In genomic region chr5:36982146-36982545, GRCh38 we compare ENCODE assay signal across 23 cellular contexts.
DNase-seq lines count a peak whose midpoint lies in the region; ATAC-seq, FAIRE-seq and TF ChIP-seq lines count a peak whose summit lies in the region.
"Had no signal": no experiment of that assay in that cellular context is flagged by ENCODE, and none has a peak within 500 bp of the region (broad histone marks: within the 10 kb centered on the region; RNA-seq: fewer than 3 reads in every experiment).

No MANE protein-coding gene starts in this region.

- H3K56ac ChIP-seq in mesendoderm (ENCODE audit: low read length), result no peak overlapping the region

- TF ChIP-seq CTCF in foreskin keratinocyte (conservative IDR thresholded peaks at IDR 0.05), result no peak

- H3K4me3 ChIP-seq in adipocyte (ENCODE audit: low read length), result no peak overlapping the region
- no peak overlapping the region for H3K4me3 ChIP-seq in small intestine (ENCODE audit: low read depth in 1 of 2, low read length in 2 of 2)
- no peak overlapping the region for H3K4me3 ChIP-seq in mesendoderm (ENCODE audit: low read length)
- H3K4me3 ChIP-seq: coronary artery, gastroesophageal sphincter, pancreas, tibial nerve had no signal

- no peak overlapping the region for H2BK5ac ChIP-seq in mesendoderm (ENCODE audit: low read length)

- H4K8ac ChIP-seq in mesendoderm (ENCODE audit: low read depth, low read length), result no peak overlapping the region

- peak; percentile 98 for ATAC-seq in foreskin keratinocyte
- no peak for ATAC-seq in HG02571 (IDR thresholded peaks at IDR 0.05; ENCODE audit: unreplicated experiment)
- no peak for ATAC-seq in GM21576 (IDR thresholded peaks at IDR 0.05; ENCODE audit: unreplicated experiment)
- ATAC-seq: activated CD4-positive, alpha-beta T cell treated with anti-CD3 and anti-CD28 coated beads for 36 hours; activated CD8-positive, alpha-beta memory T cell treated with anti-CD3 and anti-CD28 coated beads, Interleukin-2, amount 10 ng/mL, durations not matched to agents 7 days and 5 days; gastroesophageal sphincter; HepG2; left cardiac atrium; natural killer cell; pancreas; stimulated activated naive CD8-positive, alpha-beta T cell treated with anti-CD3 and anti-CD28 coated beads, Interleukin-15, Interleukin-2, amounts not matched to agents 100 U/mL and 50 U/mL, for 24 hours had no signal

- no peak overlapping the region for H2BK120ac ChIP-seq in mesendoderm (ENCODE audit: low read depth, low read length)

- no peak overlapping the region for H3K4ac ChIP-seq in mesendoderm (ENCODE audit: low read depth, low read length)

- H3K36me3 ChIP-seq in adipocyte (ENCODE audit: control insufficient read depth, insufficient read depth, low read length, severe bottlenecking), result peaks cover 21% of the 10 kb centered on the region
- peaks cover 6 to 10% of the 10 kb centered on the region in 2 donors for H3K36me3 ChIP-seq in small intestine (ENCODE audit: control insufficient read depth in 2 of 2, insufficient read depth in 2 of 2, low read length in 2 of 2)
- no peaks in the 10 kb centered on the region for H3K36me3 ChIP-seq in mesendoderm (ENCODE audit: control insufficient read depth, insufficient read depth, low read length)

- H2BK15ac ChIP-seq in mesendoderm (replicated peaks; ENCODE audit: low read depth), result no peak overlapping the region

- no peaks in the 10 kb centered on the region for H3K4me1 ChIP-seq in adipocyte (ENCODE audit: control insufficient read depth, insufficient read depth, low read length)
- H3K4me1 ChIP-seq in foreskin keratinocyte, result peaks cover 5% of the 10 kb centered on the region
- H3K4me1 ChIP-seq in small intestine (ENCODE audit: control insufficient read depth in 2 of 2, insufficient read depth in 1 of 2, low read depth in 1 of 2, low read length in 1 of 2), result no peaks in the 10 kb centered on the region
- no peaks in the 10 kb centered on the region for H3K4me1 ChIP-seq in mesendoderm (ENCODE audit: control insufficient read depth, low read depth, low read length)
- H3K4me1 ChIP-seq: gastroesophageal sphincter, tibial nerve had no signal

- H3K9me3 ChIP-seq in adipocyte (ENCODE audit: control insufficient read depth, low read length) (peaks cover 6% of the 10 kb centered on the region), small intestine (ENCODE audit: control insufficient read depth, low read depth) (no peaks in the 10 kb centered on the region)

- 97 to 100% (median 98%) methylated on average over 1 of the region's 1 CpG for WGBS in small intestine, 3 donors
- no CpG with 5 or more reads among the region's 1 CpG for WGBS in mesendoderm (ENCODE audit: extremely low coverage, insufficient coverage, low lambda C conversion rate)

- DNase-seq in HTR-8/SVneo (ENCODE audit: insufficient read length, low spot score), result no peak
- DNase-seq in adipocyte (ENCODE audit: low read depth), result peak; percentile 19
- peak; percentile 49 to 87 for DNase-seq in foreskin keratinocyte
- DNase-seq in small intestine, result no peak
- DNase-seq in mesendoderm, result no peak
- DNase-seq: activated CD4-positive, alpha-beta T cell treated with anti-CD3 and anti-CD28 coated beads for 36 hours; activated CD8-positive, alpha-beta memory T cell treated with anti-CD3 and anti-CD28 coated beads, Interleukin-2, amount 10 ng/mL, durations not matched to agents 7 days and 5 days; activated naive CD8-positive, alpha-beta T cell treated with anti-CD3 and anti-CD28 coated beads for 36 hours; CD8-positive, alpha-beta memory T cell; endodermal cell; left cardiac atrium; natural killer cell; NCI-H69; pancreas; SHP77; stimulated activated naive CD8-positive, alpha-beta T cell treated with anti-CD3 and anti-CD28 coated beads, Interleukin-15, Interleukin-2, amounts not matched to agents 100 U/mL and 50 U/mL, for 24 hours had no signal

- no peak overlapping the region for H3K4me2 ChIP-seq in mesendoderm (ENCODE audit: low read length)

- H2AK5ac ChIP-seq in mesendoderm (ENCODE audit: low read length), result no peak overlapping the region

- no peak overlapping the region for H3K18ac ChIP-seq in mesendoderm (ENCODE audit: low read length)

- FAIRE-seq in HTR-8/SVneo (lab: Jason Lieb, UNC), result peak; percentile 31
- FAIRE-seq in small intestine (lab: Jason Lieb, UNC), result no peak
- FAIRE-seq: HepG2, pancreas, TTC549 had no signal

- H3K79me1 ChIP-seq in mesendoderm (ENCODE audit: low read length), result no peaks in the 10 kb centered on the region

- H3K23ac ChIP-seq in mesendoderm (ENCODE audit: low read length), result no peak overlapping the region

- H3K27ac ChIP-seq in foreskin keratinocyte (no peak overlapping the region), small intestine (ENCODE audit: low read depth in 1 of 2, low read length in 1 of 2) (no peak overlapping the region), mesendoderm (ENCODE audit: low read depth, low read length) (no peak overlapping the region)
- H3K27ac ChIP-seq: coronary artery, gastroesophageal sphincter, pancreas, tibial nerve had no signal

- no peak overlapping the region for H3K9ac ChIP-seq in adipocyte (ENCODE audit: low read length)
- H3K9ac ChIP-seq in mesendoderm (ENCODE audit: low read length), result no peak overlapping the region

- H3K27me3 ChIP-seq in adipocyte (replicated peaks; ENCODE audit: control insufficient read depth, insufficient read depth, low read length) (no peaks in the 10 kb centered on the region), foreskin keratinocyte (no peaks in the 10 kb centered on the region), small intestine (ENCODE audit: control insufficient read depth in 2 of 2, insufficient read depth in 2 of 2, low read length in 2 of 2) (no peaks in the 10 kb centered on the region), mesendoderm (ENCODE audit: insufficient read depth, low read length, poor library complexity) (no peaks in the 10 kb centered on the region)
- H3K27me3 ChIP-seq: gastroesophageal sphincter, pancreas, tibial nerve had no signal

- H4K5ac ChIP-seq in mesendoderm (ENCODE audit: low read length), result no peak overlapping the region

- peaks cover 1% of the 10 kb centered on the region for H3K79me2 ChIP-seq in mesendoderm (ENCODE audit: control insufficient read depth, insufficient read depth, low read length)

Comparison
In these comparisons a context has a peak if more than half of its experiments do, and no peak if none do; other contexts are left out.
1. DNase-seq: peak in adipocyte (single experiment) and foreskin keratinocyte (2 of 2); none in HTR-8/SVneo (single experiment), small intestine (single experiment) and mesendoderm (single experiment).